ENCODE assay signal across 1 cellular context in the genomic region with DNA sequence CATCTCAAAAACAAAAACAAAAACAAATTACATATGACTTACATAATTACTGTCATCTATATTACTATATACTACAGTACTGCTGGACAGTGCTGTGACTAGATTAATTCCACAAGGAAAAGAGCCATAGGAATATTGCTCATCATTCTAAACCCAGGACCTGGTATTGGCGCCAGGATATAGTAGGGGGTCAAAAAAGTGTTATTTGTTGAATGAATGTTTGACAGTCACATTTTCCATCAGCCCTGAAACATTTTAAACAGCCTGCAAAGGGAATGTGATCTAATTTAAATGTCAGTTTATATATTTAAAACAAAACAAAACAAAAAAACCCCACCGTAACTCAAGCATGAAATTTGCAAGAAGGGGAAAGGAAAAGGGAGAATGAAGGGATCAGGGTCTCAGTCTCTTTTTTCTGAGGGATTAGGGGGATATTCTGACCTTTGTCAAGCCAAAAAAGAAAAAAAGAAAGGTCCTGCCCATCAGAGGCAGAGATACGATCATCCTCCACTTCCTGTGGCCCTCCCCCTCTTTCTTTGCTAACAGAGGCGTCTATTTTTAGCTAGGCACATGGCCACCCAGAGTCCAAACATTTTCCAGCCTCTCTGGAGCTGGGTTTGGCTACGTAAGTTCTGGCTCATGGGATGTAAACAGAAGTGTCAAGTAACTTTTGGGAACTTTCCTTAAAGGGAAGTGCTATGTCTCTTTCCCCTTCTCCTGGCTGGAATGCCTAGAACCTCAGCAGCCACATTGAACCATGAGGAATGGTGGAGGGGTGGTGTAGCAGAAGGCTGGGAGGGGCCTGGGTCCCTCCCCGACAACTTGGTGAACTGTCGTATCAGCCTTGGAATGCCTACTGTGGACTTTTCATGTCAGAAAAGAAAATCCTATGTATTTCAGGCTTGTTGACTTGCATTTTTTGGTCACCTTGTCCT.
TF ChIP-seq lines count a peak whose summit lies in the region.

No MANE protein-coding gene starts in this region.

TF ChIP-seq in K562, 482 proteins besides CTCF, POLR2A, EP300 and RAD21 (continued from another document and continues in another):
- TF ChIP-seq, protein P1, sequence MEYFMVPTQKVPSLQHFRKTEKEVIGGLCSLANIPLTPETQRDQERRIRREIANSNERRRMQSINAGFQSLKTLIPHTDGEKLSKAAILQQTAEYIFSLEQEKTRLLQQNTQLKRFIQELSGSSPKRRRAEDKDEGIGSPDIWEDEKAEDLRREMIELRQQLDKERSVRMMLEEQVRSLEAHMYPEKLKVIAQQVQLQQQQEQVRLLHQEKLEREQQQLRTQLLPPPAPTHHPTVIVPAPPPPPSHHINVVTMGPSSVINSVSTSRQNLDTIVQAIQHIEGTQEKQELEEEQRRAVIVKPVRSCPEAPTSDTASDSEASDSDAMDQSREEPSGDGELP (CRISPR knock-in tag; IDR thresholded peaks at IDR 0.05; ENCODE audit: borderline replicate concordance): no peak
- no peak for TF ChIP-seq CBFA2T2 (conservative IDR thresholded peaks at IDR 0.05)
- no peak for TF ChIP-seq ESRRA (IDR thresholded peaks at IDR 0.05; ENCODE audit: borderline replicate concordance, low read depth)
- TF ChIP-seq NR2C1 (IDR thresholded peaks at IDR 0.05): 0 out of 2 replicates have a peak, but pooled peaks have one; percentile 37
- TF ChIP-seq NR2C1 (tag; IDR thresholded peaks at IDR 0.05): peak; percentile 72; the same call in 1 of the 2 replicates
- no peak for TF ChIP-seq ELF2 (CRISPR knock-in tag; IDR thresholded peaks at IDR 0.05)
- TF ChIP-seq RCOR1 (IDR thresholded peaks at IDR 0.05; ENCODE audit: borderline replicate concordance in 1 of 2, low read depth in 2 of 2, low read length in 2 of 2): peak in 1 of 2 experiments; percentile 67; a peak in 1 of 4 replicates
- TF ChIP-seq, protein P2, sequence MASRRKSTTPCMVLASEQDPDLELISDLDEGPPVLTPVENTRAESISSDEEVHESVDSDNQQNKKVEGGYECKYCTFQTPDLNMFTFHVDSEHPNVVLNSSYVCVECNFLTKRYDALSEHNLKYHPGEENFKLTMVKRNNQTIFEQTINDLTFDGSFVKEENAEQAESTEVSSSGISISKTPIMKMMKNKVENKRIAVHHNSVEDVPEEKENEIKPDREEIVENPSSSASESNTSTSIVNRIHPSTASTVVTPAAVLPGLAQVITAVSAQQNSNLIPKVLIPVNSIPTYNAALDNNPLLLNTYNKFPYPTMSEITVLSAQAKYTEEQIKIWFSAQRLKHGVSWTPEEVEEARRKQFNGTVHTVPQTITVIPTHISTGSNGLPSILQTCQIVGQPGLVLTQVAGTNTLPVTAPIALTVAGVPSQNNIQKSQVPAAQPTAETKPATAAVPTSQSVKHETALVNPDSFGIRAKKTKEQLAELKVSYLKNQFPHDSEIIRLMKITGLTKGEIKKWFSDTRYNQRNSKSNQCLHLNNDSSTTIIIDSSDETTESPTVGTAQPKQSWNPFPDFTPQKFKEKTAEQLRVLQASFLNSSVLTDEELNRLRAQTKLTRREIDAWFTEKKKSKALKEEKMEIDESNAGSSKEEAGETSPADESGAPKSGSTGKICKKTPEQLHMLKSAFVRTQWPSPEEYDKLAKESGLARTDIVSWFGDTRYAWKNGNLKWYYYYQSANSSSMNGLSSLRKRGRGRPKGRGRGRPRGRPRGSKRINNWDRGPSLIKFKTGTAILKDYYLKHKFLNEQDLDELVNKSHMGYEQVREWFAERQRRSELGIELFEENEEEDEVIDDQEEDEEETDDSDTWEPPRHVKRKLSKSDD (conservative IDR thresholded peaks at IDR 0.05; ENCODE audit: low read length): no peak
- no peak for TF ChIP-seq ZNF23 (CRISPR knock-in tag; IDR thresholded peaks at IDR 0.05)
- no peak for TF ChIP-seq BRCA1 (IDR thresholded peaks at IDR 0.05)
- no peak for TF ChIP-seq BRCA1 (CRISPR knock-in tag; IDR thresholded peaks at IDR 0.05)
- no peak for TF ChIP-seq ZNF174 (CRISPR knock-in tag; IDR thresholded peaks at IDR 0.05)
- TF ChIP-seq ARNT (IDR thresholded peaks at IDR 0.05): peak; percentile 34 to 73; a peak in 3 of 4 replicates
- no peak for TF ChIP-seq RFX5 (IDR thresholded peaks at IDR 0.05; ENCODE audit: low read depth, low read length)
- peak in 1 of 2 experiments; percentile 83 for TF ChIP-seq TRIM24 (IDR thresholded peaks at IDR 0.05)
- peak; percentile 22; the same call in 1 of the 2 replicates for TF ChIP-seq ZNF24 (IDR thresholded peaks at IDR 0.05)
- TF ChIP-seq ZNF644 (tag; IDR thresholded peaks at IDR 0.05; ENCODE audit: low read depth): peak; percentile 57; the same call in 1 of the 2 replicates
- TF ChIP-seq, protein P3, sequence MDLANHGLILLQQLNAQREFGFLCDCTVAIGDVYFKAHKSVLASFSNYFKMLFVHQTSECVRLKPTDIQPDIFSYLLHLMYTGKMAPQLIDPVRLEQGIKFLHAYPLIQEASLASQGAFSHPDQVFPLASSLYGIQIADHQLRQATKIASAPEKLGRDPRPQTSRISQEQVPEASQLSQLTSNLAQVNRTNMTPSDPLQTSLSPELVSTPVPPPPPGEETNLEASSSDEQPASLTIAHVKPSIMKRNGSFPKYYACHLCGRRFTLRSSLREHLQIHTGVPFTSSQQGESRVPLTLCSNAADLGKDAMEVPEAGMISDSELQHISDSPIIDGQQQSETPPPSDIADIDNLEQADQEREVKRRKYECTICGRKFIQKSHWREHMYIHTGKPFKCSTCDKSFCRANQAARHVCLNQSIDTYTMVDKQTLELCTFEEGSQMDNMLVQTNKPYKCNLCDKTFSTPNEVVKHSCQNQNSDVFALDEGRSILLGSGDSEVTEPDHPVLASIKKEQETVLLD (IDR thresholded peaks at IDR 0.05): peak; percentile 39; the same call in 1 of the 2 replicates
- TF ChIP-seq SMAD1 (IDR thresholded peaks at IDR 0.05; ENCODE audit: low read depth, low read length, partially characterized antibody): no peak
- TF ChIP-seq, protein P4, sequence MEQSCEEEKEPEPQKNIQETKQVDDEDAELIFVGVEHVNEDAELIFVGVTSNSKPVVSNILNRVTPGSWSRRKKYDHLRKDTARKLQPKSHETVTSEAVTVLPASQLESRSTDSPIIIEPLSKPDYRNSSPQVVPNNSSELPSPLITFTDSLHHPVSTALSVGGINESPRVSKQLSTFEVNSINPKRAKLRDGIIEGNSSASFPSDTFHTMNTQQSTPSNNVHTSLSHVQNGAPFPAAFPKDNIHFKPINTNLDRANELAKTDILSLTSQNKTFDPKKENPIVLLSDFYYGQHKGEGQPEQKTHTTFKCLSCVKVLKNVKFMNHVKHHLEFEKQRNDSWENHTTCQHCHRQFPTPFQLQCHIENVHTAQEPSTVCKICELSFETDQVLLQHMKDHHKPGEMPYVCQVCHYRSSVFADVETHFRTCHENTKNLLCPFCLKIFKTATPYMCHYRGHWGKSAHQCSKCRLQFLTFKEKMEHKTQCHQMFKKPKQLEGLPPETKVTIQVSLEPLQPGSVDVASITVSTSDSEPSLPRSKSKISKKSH (CRISPR knock-in tag; IDR thresholded peaks at IDR 0.05): no peak
- no peak for TF ChIP-seq ZNF764 (CRISPR knock-in tag; IDR thresholded peaks at IDR 0.05; ENCODE audit: low read depth)
- 0 out of 2 replicates have a peak, but pooled peaks have one; percentile 22 for TF ChIP-seq ZNF197 (CRISPR knock-in tag; IDR thresholded peaks at IDR 0.05; ENCODE audit: low read depth)
- TF ChIP-seq, protein P5, sequence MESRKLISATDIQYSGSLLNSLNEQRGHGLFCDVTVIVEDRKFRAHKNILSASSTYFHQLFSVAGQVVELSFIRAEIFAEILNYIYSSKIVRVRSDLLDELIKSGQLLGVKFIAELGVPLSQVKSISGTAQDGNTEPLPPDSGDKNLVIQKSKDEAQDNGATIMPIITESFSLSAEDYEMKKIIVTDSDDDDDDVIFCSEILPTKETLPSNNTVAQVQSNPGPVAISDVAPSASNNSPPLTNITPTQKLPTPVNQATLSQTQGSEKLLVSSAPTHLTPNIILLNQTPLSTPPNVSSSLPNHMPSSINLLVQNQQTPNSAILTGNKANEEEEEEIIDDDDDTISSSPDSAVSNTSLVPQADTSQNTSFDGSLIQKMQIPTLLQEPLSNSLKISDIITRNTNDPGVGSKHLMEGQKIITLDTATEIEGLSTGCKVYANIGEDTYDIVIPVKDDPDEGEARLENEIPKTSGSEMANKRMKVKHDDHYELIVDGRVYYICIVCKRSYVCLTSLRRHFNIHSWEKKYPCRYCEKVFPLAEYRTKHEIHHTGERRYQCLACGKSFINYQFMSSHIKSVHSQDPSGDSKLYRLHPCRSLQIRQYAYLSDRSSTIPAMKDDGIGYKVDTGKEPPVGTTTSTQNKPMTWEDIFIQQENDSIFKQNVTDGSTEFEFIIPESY (CRISPR knock-in tag; IDR thresholded peaks at IDR 0.05): no peak
- TF ChIP-seq ZKSCAN3 (CRISPR knock-in tag; IDR thresholded peaks at IDR 0.05): no peak
- TF ChIP-seq NFE2L1 (tag; IDR thresholded peaks at IDR 0.05; ENCODE audit: borderline replicate concordance, low read depth): no peak
- TF ChIP-seq, protein P6, sequence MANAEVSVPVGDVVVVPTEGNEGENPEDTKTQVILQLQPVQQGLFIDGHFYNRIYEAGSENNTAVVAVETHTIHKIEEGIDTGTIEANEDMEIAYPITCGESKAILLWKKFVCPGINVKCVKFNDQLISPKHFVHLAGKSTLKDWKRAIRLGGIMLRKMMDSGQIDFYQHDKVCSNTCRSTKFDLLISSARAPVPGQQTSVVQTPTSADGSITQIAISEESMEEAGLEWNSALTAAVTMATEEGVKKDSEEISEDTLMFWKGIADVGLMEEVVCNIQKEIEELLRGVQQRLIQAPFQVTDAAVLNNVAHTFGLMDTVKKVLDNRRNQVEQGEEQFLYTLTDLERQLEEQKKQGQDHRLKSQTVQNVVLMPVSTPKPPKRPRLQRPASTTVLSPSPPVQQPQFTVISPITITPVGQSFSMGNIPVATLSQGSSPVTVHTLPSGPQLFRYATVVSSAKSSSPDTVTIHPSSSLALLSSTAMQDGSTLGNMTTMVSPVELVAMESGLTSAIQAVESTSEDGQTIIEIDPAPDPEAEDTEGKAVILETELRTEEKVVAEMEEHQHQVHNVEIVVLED (CRISPR knock-in tag; IDR thresholded peaks at IDR 0.05): no peak
- TF ChIP-seq ZNF76 (CRISPR knock-in tag; IDR thresholded peaks at IDR 0.05; ENCODE audit: borderline replicate concordance): no peak; the same call in 1 of the 2 replicates
- TF ChIP-seq ZC3H8 (IDR thresholded peaks at IDR 0.05): no peak
- TF ChIP-seq ZNF695 (CRISPR knock-in tag; IDR thresholded peaks at IDR 0.05): no peak
- peak; percentile 99 for TF ChIP-seq MEF2A (IDR thresholded peaks at IDR 0.05; ENCODE audit: control insufficient read depth, low read depth, low read length)
- no peak for TF ChIP-seq STAT6 (CRISPR knock-in tag; IDR thresholded peaks at IDR 0.05)
- no peak for TF ChIP-seq NR0B1 (IDR thresholded peaks at IDR 0.05; ENCODE audit: partially characterized antibody)
- no peak for TF ChIP-seq TCF7 (IDR thresholded peaks at IDR 0.05; ENCODE audit: borderline replicate concordance)
- TF ChIP-seq ELF1 (tag; IDR thresholded peaks at IDR 0.05): peak; percentile 72
- 0 out of 2 replicates have a peak, but pooled peaks have one; percentile 51 for TF ChIP-seq HEY1 (CRISPR knock-in tag; IDR thresholded peaks at IDR 0.05; ENCODE audit: borderline replicate concordance)
